ENCODE assay signal across 1 cellular context in genomic region chr7:101165075-101165957, GRCh38.
TF ChIP-seq lines count a peak whose summit lies in the region.

VGF (minus strand) TSS chr7:101165569; CDS start chr7:101164843, 726 bp downstream.

TF ChIP-seq in HepG2, 621 proteins besides CTCF, POLR2A, EP300 and RAD21 (continued from another document and continues in another):
- TF ChIP-seq KDM5B (CRISPR knock-in tag; IDR thresholded peaks at IDR 0.05; ENCODE audit: borderline replicate concordance) (peak; percentile 99), TCF12 (IDR thresholded peaks at IDR 0.05) (no peak), TCF12 (CRISPR knock-in tag; IDR thresholded peaks at IDR 0.05) (peak; percentile 68; the same call in 1 of the 2 replicates), ASH2L (IDR thresholded peaks at IDR 0.05; ENCODE audit: insufficient read length, low read depth, low read length) (no peak), TMF1 (CRISPR knock-in tag; IDR thresholded peaks at IDR 0.05; ENCODE audit: low read depth) (peak; percentile 99), MLX (CRISPR knock-in tag; IDR thresholded peaks at IDR 0.05) (peak; percentile 86), GTF2F1 (IDR thresholded peaks at IDR 0.05; ENCODE audit: low read length) (no peak), PCBP2 (optimal IDR thresholded peaks at IDR 0.05; ENCODE audit: low read depth, low read length, poor library complexity, severe bottlenecking) (no peak), RARG (CRISPR knock-in tag; IDR thresholded peaks at IDR 0.05; ENCODE audit: low read depth) (no peak; the same call in 1 of the 2 replicates), ZSCAN29 (CRISPR knock-in tag; conservative IDR thresholded peaks at IDR 0.05) (no peak), ZNF703 (CRISPR knock-in tag; IDR thresholded peaks at IDR 0.05; ENCODE audit: borderline replicate concordance) (no peak), ZNF614 (CRISPR knock-in tag; IDR thresholded peaks at IDR 0.05; ENCODE audit: borderline replicate concordance) (peak; percentile 95; the same call in 1 of the 2 replicates), GATAD2A (CRISPR knock-in tag; IDR thresholded peaks at IDR 0.05) (peak; percentile 71), ZNF281 (CRISPR knock-in tag; IDR thresholded peaks at IDR 0.05; ENCODE audit: borderline replicate concordance) (peak; percentile 78; the same call in 1 of the 2 replicates), HES4 (CRISPR knock-in tag; IDR thresholded peaks at IDR 0.05; ENCODE audit: borderline replicate concordance) (peak; percentile 100), KDM5A (IDR thresholded peaks at IDR 0.05; ENCODE audit: borderline replicate concordance, low read length) (no peak), POLR2G (IDR thresholded peaks at IDR 0.05; ENCODE audit: low read depth, low read length) (no peak), PAWR (CRISPR knock-in tag; IDR thresholded peaks at IDR 0.05; ENCODE audit: borderline replicate concordance) (no peak), KLF11 (CRISPR knock-in tag; IDR thresholded peaks at IDR 0.05) (peak; percentile 99), HNRNPK (IDR thresholded peaks at IDR 0.05; ENCODE audit: low read depth, low read length, poor library complexity, severe bottlenecking) (peak; percentile 90), KLF15 (CRISPR knock-in tag; IDR thresholded peaks at IDR 0.05; ENCODE audit: borderline replicate concordance) (peak; percentile 99), TGIF2 (CRISPR knock-in tag; IDR thresholded peaks at IDR 0.05) (peak; percentile 99), ARNTL (CRISPR knock-in tag; IDR thresholded peaks at IDR 0.05) (peak; percentile 94), ZSCAN12 (CRISPR knock-in tag; IDR thresholded peaks at IDR 0.05) (peak; percentile 99), HMG20A (CRISPR knock-in tag; IDR thresholded peaks at IDR 0.05; ENCODE audit: borderline replicate concordance) (0 out of 2 replicates have a peak, but pooled peaks have one; percentile 34), ZBTB2 (CRISPR knock-in tag; IDR thresholded peaks at IDR 0.05; ENCODE audit: low read depth) (peak; percentile 83), NBN (conservative IDR thresholded peaks at IDR 0.05) (no peak), THAP7 (CRISPR knock-in tag; IDR thresholded peaks at IDR 0.05) (peak; percentile 51; the same call in 1 of the 2 replicates), NFYB (CRISPR knock-in tag; IDR thresholded peaks at IDR 0.05) (peak; percentile 66), RBFOX2 (IDR thresholded peaks at IDR 0.05; ENCODE audit: low read depth, low read length) (no peak), YEATS2 (CRISPR knock-in tag; IDR thresholded peaks at IDR 0.05; ENCODE audit: borderline replicate concordance) (peak; percentile 90; the same call in 1 of the 2 replicates), FOXK2 (IDR thresholded peaks at IDR 0.05) (no peak), SCMH1 (CRISPR knock-in tag; IDR thresholded peaks at IDR 0.05; ENCODE audit: borderline replicate concordance) (no peak), PAXIP1 (CRISPR knock-in tag; conservative IDR thresholded peaks at IDR 0.05) (no peak; the same call in 1 of the 2 replicates), CERS6 (CRISPR knock-in tag; IDR thresholded peaks at IDR 0.05) (peak; percentile 92), CEBPB (IDR thresholded peaks at IDR 0.05; ENCODE audit: borderline replicate concordance, low read depth, low read length) (no peak), ZSCAN31 (CRISPR knock-in tag; IDR thresholded peaks at IDR 0.05; ENCODE audit: low read depth) (peak; percentile 99), PRDM10 (CRISPR knock-in tag; IDR thresholded peaks at IDR 0.05; ENCODE audit: low read depth) (peak; percentile 71; the same call in 1 of the 2 replicates), ZBTB33 (CRISPR knock-in tag; IDR thresholded peaks at IDR 0.05) (peak; percentile 72), KAT7 (CRISPR knock-in tag; IDR thresholded peaks at IDR 0.05; ENCODE audit: borderline replicate concordance) (no peak), ZNF160 (CRISPR knock-in tag; IDR thresholded peaks at IDR 0.05) (peak; percentile 98), HDAC6 (IDR thresholded peaks at IDR 0.05; ENCODE audit: low read depth, low read length) (no peak), NFATC3 (CRISPR knock-in tag; IDR thresholded peaks at IDR 0.05) (peak; percentile 99), ARID3A (IDR thresholded peaks at IDR 0.05; ENCODE audit: low read depth, low read length) (no peak), ELF4 (CRISPR knock-in tag; IDR thresholded peaks at IDR 0.05; ENCODE audit: borderline replicate concordance) (peak; percentile 74; the same call in 1 of the 2 replicates), HMGA1 (CRISPR knock-in tag; conservative IDR thresholded peaks at IDR 0.05) (no peak)
